ENCODE assay signal across 17 cellular contexts in genomic region chr3:119279844-119280243, GRCh38. TPM values are rescaled to one million over a fixed set of nuclear protein-coding genes. Genes with fewer than 3 reads are reported as not detected.
DNase-seq lines count a peak whose midpoint lies in the region; ATAC-seq and TF ChIP-seq lines count a peak whose summit lies in the region.
"Had no signal": no experiment of that assay in that cellular context is flagged by ENCODE, and none has a peak within 500 bp of the region (broad histone marks: within the 10 kb centered on the region; RNA-seq: fewer than 3 reads in every experiment).

No MANE protein-coding gene starts in this region.

- H3K4me1 Mint-ChIP-seq in T-helper 2 cell treated with Interferon-gamma antibody and Interleukin-4, amounts not matched to agents 5 μg/mL and 100 μg/mL, for 36 hours (ENCODE audit: low read depth) = no peaks in the 10 kb centered on the region
- H3K4me1 Mint-ChIP-seq: central memory CD8-positive, alpha-beta T cell had no signal

- TF ChIP-seq POLR2A in transverse colon (IDR thresholded peaks at IDR 0.05) = no peak

- H3K36me3 Mint-ChIP-seq in T-helper 2 cell treated with Interferon-gamma antibody and Interleukin-4, amounts not matched to agents 5 μg/mL and 100 μg/mL, for 36 hours (ENCODE audit: low read depth) = peaks cover 2% of the 10 kb centered on the region

- TF ChIP-seq CTCF in hepatocyte (IDR thresholded peaks at IDR 0.05; ENCODE audit: poor library complexity) (no peak), psoas muscle (IDR thresholded peaks at IDR 0.05) (no peak), transverse colon (IDR thresholded peaks at IDR 0.05) (no peak)

- H3K9me2 ChIP-seq in hepatocyte (replicated peaks; ENCODE audit: insufficient read depth) = no peaks in the 10 kb centered on the region

- TF ChIP-seq EP300 in transverse colon (IDR thresholded peaks at IDR 0.05; ENCODE audit: low read depth) = no peak

- H3K79me2 ChIP-seq in hepatocyte = no peaks in the 10 kb centered on the region

- in situ Hi-C loops in transverse colon (cut with MboI; ENCODE audit: low pct_ligation_motif_present in 1 of 4, low pct_unique_long_range_greater_than_20kb in 1 of 4, low sequenced_read_pairs in 3 of 4) = loop anchor here in 1 of 4 donors (25.0 kb wide), 1 partner anchor 407 kb away; the partner anchor contains the start of gene COX17

- DNase-seq in hepatocyte (ENCODE audit: low spot score) (no peak), psoas muscle (no peak), transverse colon (no peak), activated gamma-delta T cell (lab: John Stamatoyannopoulos, UW) (no peak)
- DNase-seq in T-helper 2 cell treated with Interferon-gamma antibody and Interleukin-4, amounts not matched to agents 5 μg/mL and 100 μg/mL, for 36 hours (ENCODE audit: low spot score) = no peak
- DNase-seq: activated CD8-positive, alpha-beta T cell treated with anti-CD3 and anti-CD28 coated beads for 36 hours; activated naive CD8-positive, alpha-beta T cell treated with anti-CD3 and anti-CD28 coated beads, Interleukin-2, amount 50 U/mL, for 24 hours; AML-193; NCI-H1694; NCI-H446 treated with DMSO at 0.1 percent for 48 hours; ovary; stimulated activated naive CD4-positive, alpha-beta T cell; T-helper 1 cell; WERI-Rb-1 had no signal

- 92% methylated on average over 3 of the region's 3 CpGs for WGBS in hepatocyte (ENCODE audit: low lambda C conversion rate, missing lambda C conversion rate)
- 52 to 61% (median 59%) methylated on average over 3 of the region's 3 CpGs for WGBS in psoas muscle, 3 donors
- 86 to 92% methylated on average over 2 to 3 of the region's 3 CpGs for WGBS in transverse colon (ENCODE audit: low coverage in 1 of 2), 2 donors

- H3K9me3 ChIP-seq in hepatocyte (ENCODE audit: low read depth) (no peaks in the 10 kb centered on the region), psoas muscle (no peaks in the 10 kb centered on the region), transverse colon (no peaks in the 10 kb centered on the region)

- no peaks in the 10 kb centered on the region for H3K36me3 ChIP-seq in hepatocyte (replicated peaks; ENCODE audit: insufficient read depth, low read depth)
- H3K36me3 ChIP-seq in psoas muscle (ENCODE audit: insufficient read depth in 1 of 2, low read depth in 1 of 2) = no peaks in the 10 kb centered on the region
- no peaks in the 10 kb centered on the region for H3K36me3 ChIP-seq in transverse colon
- H3K36me3 ChIP-seq: ovary, WERI-Rb-1 had no signal

- H3K27me3 Mint-ChIP-seq in T-helper 2 cell treated with Interferon-gamma antibody and Interleukin-4, amounts not matched to agents 5 μg/mL and 100 μg/mL, for 36 hours (ENCODE audit: low read depth) = peaks cover 5% of the 10 kb centered on the region
- H3K27me3 Mint-ChIP-seq: activated CD8-positive, alpha-beta T cell treated with anti-CD3 and anti-CD28 coated beads for 36 hours; activated naive CD8-positive, alpha-beta T cell treated with anti-CD3 and anti-CD28 coated beads, Interleukin-2, amount 50 U/mL, for 24 hours; central memory CD8-positive, alpha-beta T cell had no signal

- H2AFZ ChIP-seq in hepatocyte = no peak overlapping the region

- H3K4me1 ChIP-seq in hepatocyte (ENCODE audit: insufficient read depth) (no peaks in the 10 kb centered on the region), psoas muscle (no peaks in the 10 kb centered on the region), transverse colon (no peaks in the 10 kb centered on the region)

- H3K4me3 ChIP-seq in hepatocyte = no peak overlapping the region
- H3K4me3 ChIP-seq in psoas muscle = no peak overlapping the region
- no peak overlapping the region for H3K4me3 ChIP-seq in transverse colon
- H3K4me3 ChIP-seq: ovary had no signal

- H3K27me3 ChIP-seq in hepatocyte (no peaks in the 10 kb centered on the region), psoas muscle (ENCODE audit: insufficient read depth in 3 of 3, low read length in 2 of 3) (no peaks in the 10 kb centered on the region), transverse colon (no peaks in the 10 kb centered on the region)
- H3K27me3 ChIP-seq: ovary had no signal

- H3K27ac Mint-ChIP-seq in T-helper 2 cell treated with Interferon-gamma antibody and Interleukin-4, amounts not matched to agents 5 μg/mL and 100 μg/mL, for 36 hours = no peak overlapping the region
- H3K27ac Mint-ChIP-seq: activated CD8-positive, alpha-beta T cell treated with anti-CD3 and anti-CD28 coated beads for 36 hours; activated naive CD8-positive, alpha-beta T cell treated with anti-CD3 and anti-CD28 coated beads, Interleukin-2, amount 50 U/mL, for 24 hours had no signal

- intact Hi-C loops in psoas muscle (cut with DNase I) (no loop called here), transverse colon (cut with DNase I; ENCODE audit: low total_unique reads) (no loop called here)

- H4K20me1 ChIP-seq in hepatocyte (ENCODE audit: insufficient read depth, poor library complexity, severe bottlenecking) = no peaks in the 10 kb centered on the region

- no peak overlapping the region for H3K4me3 Mint-ChIP-seq in T-helper 2 cell treated with Interferon-gamma antibody and Interleukin-4, amounts not matched to agents 5 μg/mL and 100 μg/mL, for 36 hours
- H3K4me3 Mint-ChIP-seq: activated CD8-positive, alpha-beta T cell treated with anti-CD3 and anti-CD28 coated beads for 36 hours; activated naive CD8-positive, alpha-beta T cell treated with anti-CD3 and anti-CD28 coated beads, Interleukin-2, amount 50 U/mL, for 24 hours; central memory CD8-positive, alpha-beta T cell had no signal

- H3K27ac ChIP-seq in cingulate gyrus (ENCODE audit: low read depth, low read length) = peak overlapping the region; percentile 30
- H3K27ac ChIP-seq in hepatocyte = peak overlapping the region; percentile 13
- peak overlapping the region; percentile 50 for H3K27ac ChIP-seq in psoas muscle
- H3K27ac ChIP-seq in transverse colon = peak overlapping the region; percentile 4 to 48 (median 26)
- H3K27ac ChIP-seq: WERI-Rb-1 had no signal

- H3K4me2 ChIP-seq in hepatocyte = no peak overlapping the region

- ATAC-seq in psoas muscle (no peak), HG03469 (IDR thresholded peaks at IDR 0.05; ENCODE audit: unreplicated experiment) (no peak)
- ATAC-seq: activated CD8-positive, alpha-beta T cell treated with anti-CD3 and anti-CD28 coated beads for 36 hours; activated naive CD8-positive, alpha-beta T cell treated with anti-CD3 and anti-CD28 coated beads, Interleukin-2, amount 50 U/mL, for 24 hours had no signal

- H3K9me3 Mint-ChIP-seq in T-helper 2 cell treated with Interferon-gamma antibody and Interleukin-4, amounts not matched to agents 5 μg/mL and 100 μg/mL, for 36 hours = peaks cover 21% of the 10 kb centered on the region

RNA-seq across cellular contexts. Expression of gene ARHGAP31, which starts 14.3 kb away (rescaled TPM):
- total RNA-seq in hepatocyte (6.4 and 7.3 TPM in 2 replicates), psoas muscle (10 to 100 TPM in 2 of 4 donors, 1 to 10 TPM in 2; 5.3 to 13.2 (median 9.0) TPM), transverse colon (10 to 100 TPM in 2 of 4 donors, 1 to 10 TPM in 2; 6.7 to 68.5 (median 9.6) TPM)
- polyA plus RNA-seq in hepatocyte (2.9 and 3.2 TPM in 2 replicates), psoas muscle (1 to 10 TPM; 1.9 to 2.7 (median 2.6) TPM)

RNA-seq across cellular contexts. Expression of gene B4GALT4, which starts 39.2 kb away (rescaled TPM):
- total RNA-seq in hepatocyte (55.4 and 55.7 TPM in 2 replicates), psoas muscle (1 to 10 TPM; 5.4 to 7.8 (median 6.9) TPM), transverse colon (10 to 100 TPM; 27.7 to 54.2 (median 52.0) TPM)
- polyA plus RNA-seq in hepatocyte (54.0 and 67.3 TPM in 2 replicates), psoas muscle (10 to 100 TPM in 1 of 3 donors, 1 to 10 TPM in 2; 3.2 to 12.7 (median 5.7) TPM)
